22 cellular contexts compared by ENCODE assay signal in genomic region chrX:151725338-151725614, GRCh38. TPM values are rescaled to one million over a fixed set of nuclear protein-coding genes. Genes with fewer than 3 reads are reported as not detected.
DNase-seq lines count a peak whose midpoint lies in the region; ATAC-seq and TF ChIP-seq lines count a peak whose summit lies in the region.
"Had no signal": no experiment of that assay in that cellular context is flagged by ENCODE, and none has a peak within 500 bp of the region (broad histone marks: within the 10 kb centered on the region; RNA-seq: fewer than 3 reads in every experiment).

No MANE protein-coding gene starts in this region.

- peak; percentile 40 for ATAC-seq in body of pancreas
- ATAC-seq: CD8-positive, alpha-beta T cell; HCT116; Right ventricle myocardium inferior had no signal

- intact Hi-C loops in left ventricle myocardium inferior (cut with micrococcal nuclease) = no loop called here
- intact Hi-C loops in body of pancreas (cut with DNase I) = no loop called here
- intact Hi-C loops in spleen (cut with DNase I; ENCODE audit: low total_unique reads) = no loop called here

- DNase-seq in DMS 273 (lab: John Stamatoyannopoulos, UW; ENCODE audit: unreplicated experiment) = peak; percentile 60
- DNase-seq in DMS 273 treated with DMSO at 0.1 percent for 48 hours (lab: John Stamatoyannopoulos, UW) = no peak
- DNase-seq in left ventricle myocardium inferior = no peak
- DNase-seq in right atrium auricular region (ENCODE audit: low spot score) = no peak
- DNase-seq in body of pancreas = no peak
- DNase-seq in spleen = peak; percentile 47
- no peak for DNase-seq in NCI-H226
- DNase-seq in NCI-H1436 treated with DMSO at 0.1 percent for 48 hours (lab: John Stamatoyannopoulos, UW) = no peak
- DNase-seq: ACHN; CD8-positive, alpha-beta T cell; GDM1; GOT3; NCI-H146; NCI-H2029; NCI-H524 treated with DMSO at 0.1 percent for 48 hours; OCI-M1 had no signal

- no peaks in the 10 kb centered on the region for H3K27me3 ChIP-seq in left ventricle myocardium inferior (ENCODE audit: low read depth)
- H3K27me3 ChIP-seq in right atrium auricular region = no peaks in the 10 kb centered on the region
- no peaks in the 10 kb centered on the region for H3K27me3 ChIP-seq in body of pancreas
- no peaks in the 10 kb centered on the region for H3K27me3 ChIP-seq in spleen (replicated peaks in 1 of 7)

- TF ChIP-seq POLR2A in body of pancreas (IDR thresholded peaks at IDR 0.05) (no peak), spleen (IDR thresholded peaks at IDR 0.05) (no peak)

- no peak for TF ChIP-seq CTCF in left ventricle myocardium inferior (IDR thresholded peaks at IDR 0.05; ENCODE audit: borderline replicate concordance)
- TF ChIP-seq CTCF in right atrium auricular region (IDR thresholded peaks at IDR 0.05) = no peak
- TF ChIP-seq CTCF in body of pancreas (IDR thresholded peaks at IDR 0.05) = no peak
- TF ChIP-seq CTCF in spleen (IDR thresholded peaks at IDR 0.05 in 8 of 11, conservative IDR thresholded peaks at IDR 0.05 in 3 of 11) = no peak

- no peak overlapping the region for H3K4me3 ChIP-seq in left ventricle myocardium inferior
- H3K4me3 ChIP-seq in right atrium auricular region = no peak overlapping the region
- H3K4me3 ChIP-seq in body of pancreas = no peak overlapping the region
- H3K4me3 ChIP-seq in spleen = no peak overlapping the region

- H3K27ac ChIP-seq in left ventricle myocardium inferior (replicated peaks) (peak overlapping the region; percentile 54), right atrium auricular region (no peak overlapping the region), body of pancreas (no peak overlapping the region), spleen (no peak overlapping the region)
- H3K27ac ChIP-seq: 22Rv1 had no signal

- H3K36me3 ChIP-seq in left ventricle myocardium inferior (no peaks in the 10 kb centered on the region), right atrium auricular region (no peaks in the 10 kb centered on the region), body of pancreas (replicated peaks in 1 of 2; ENCODE audit: insufficient read depth in 1 of 2, low read depth in 2 of 2) (no peaks in the 10 kb centered on the region), spleen (no peaks in the 10 kb centered on the region)

- H3K4me1 ChIP-seq in left ventricle myocardium inferior (peaks cover 22% of the 10 kb centered on the region), right atrium auricular region (peaks cover 0 to 12% of the 10 kb centered on the region in 2 donors), body of pancreas (peaks cover 11% of the 10 kb centered on the region), spleen (no peaks in the 10 kb centered on the region)

- no peaks in the 10 kb centered on the region for H3K9me3 ChIP-seq in left ventricle myocardium inferior (replicated peaks)
- no peaks in the 10 kb centered on the region for H3K9me3 ChIP-seq in right atrium auricular region
- no peaks in the 10 kb centered on the region for H3K9me3 ChIP-seq in body of pancreas
- H3K9me3 ChIP-seq in spleen = no peaks in the 10 kb centered on the region

- WGBS in body of pancreas, 2 donors = 29% methylated on average over 1 of the region's 1 CpG; no CpG with 5 or more reads in 1 of the 2 donors
- 29 to 82% (median 48%) methylated on average over 1 of the region's 1 CpG; no CpG with 5 or more reads in 1 of the 5 donors for WGBS in spleen, 5 donors

RNA-seq across cellular contexts. Expression of gene CNGA2, which starts 9.3 kb away (rescaled TPM):
- total RNA-seq in left ventricle myocardium inferior (not detected), right atrium auricular region (not detected), body of pancreas (not detected), spleen (not detected)
- not detected for polyA plus RNA-seq in spleen
- total RNA-seq: CD8-positive, alpha-beta T cell; Daoy; Right ventricle myocardium inferior; SK-MEL-5 had no signal
- polyA plus RNA-seq: IgD-negative memory B cell had no signal

RNA-seq across cellular contexts. Expression of gene FATE1, which starts 9.4 kb away (rescaled TPM):
- not detected for total RNA-seq in left ventricle myocardium inferior
- not detected for total RNA-seq in right atrium auricular region
- not detected for total RNA-seq in body of pancreas
- total RNA-seq in spleen = not detected
- under 1 TPM in 1 of 3 donors, not detected in 2; 0.06 TPM for polyA plus RNA-seq in spleen
- total RNA-seq: CD8-positive, alpha-beta T cell; Daoy; Right ventricle myocardium inferior; SK-MEL-5 had no signal
- polyA plus RNA-seq: IgD-negative memory B cell had no signal

RNA-seq across cellular contexts. Expression of gene PRRG3, which starts 30.0 kb away (rescaled TPM):
- 2.7 TPM for total RNA-seq in left ventricle myocardium inferior
- total RNA-seq in right atrium auricular region = 1 to 10 TPM in 1 of 2 donors, under 1 TPM in 1; 0.08 to 1.7 TPM
- total RNA-seq in body of pancreas = 1 to 10 TPM in 1 of 2 donors, under 1 TPM in 1; 0.33 to 1.0 TPM
- 1 to 10 TPM in 6 of 7 donors, under 1 TPM in 1; 0.79 to 4.3 (median 1.8) TPM for total RNA-seq in spleen
- under 1 TPM; 0.06 to 0.99 (median 0.22) TPM for polyA plus RNA-seq in spleen
- total RNA-seq: CD8-positive, alpha-beta T cell; SK-MEL-5 had no signal
- polyA plus RNA-seq: IgD-negative memory B cell had no signal

Comparison
In these comparisons a context has a peak if more than half of its experiments do, and no peak if none do; other contexts are left out.
1. DNase-seq: peak in DMS 273 (single experiment) and spleen (single experiment); none in DMS 273 treated with DMSO at 0.1 percent for 48 hours (single experiment), left ventricle myocardium inferior (single experiment), right atrium auricular region (single experiment), body of pancreas (0 of 4), NCI-H226 (single experiment) and NCI-H1436 treated with DMSO at 0.1 percent for 48 hours (single experiment).